ENCODE assay signal across 7 cellular contexts in genomic region chr1:6260433-6260934, GRCh38. TPM values are rescaled to one million over a fixed set of nuclear protein-coding genes. Genes with fewer than 3 reads are reported as not detected.
DNase-seq lines count a peak whose midpoint lies in the region; ATAC-seq and TF ChIP-seq lines count a peak whose summit lies in the region.

No MANE protein-coding gene starts in this region.

- ATAC-seq in HG03378 (IDR thresholded peaks at IDR 0.05; ENCODE audit: unreplicated experiment), result no peak
- no peak for ATAC-seq in HG02763 (IDR thresholded peaks at IDR 0.05; ENCODE audit: unreplicated experiment)

- DNase-seq in GM13976 (ENCODE audit: low spot score) (peak; percentile 75), cardiac fibroblast (ENCODE audit: low read depth in 2 of 2) (peak in 1 of 2 donors; percentile 37), lung microvascular endothelial cell (ENCODE audit: low read depth in 2 of 2) (peak; percentile 38 to 50), posterior cingulate gyrus (no peak)

- H3K27ac ChIP-seq in HUES64 (ENCODE audit: low read depth, low read length), result no peak overlapping the region

- intact Hi-C loops in posterior cingulate gyrus (cut with DNase I), result no loop called here

- in situ Hi-C loops in GM13976 (cut with MboI; ENCODE audit: low sequenced_read_pairs, unreplicated experiment), result no loop called here

- H3K9ac ChIP-seq in HUES64 (ENCODE audit: low read depth, low read length), result peak overlapping the region; percentile 42; the same call in 1 of the 2 replicates

- H3K27me3 ChIP-seq in HUES64 (ENCODE audit: insufficient read depth, low read length), result peaks cover 34% of the 10 kb centered on the region

- H3K9me3 ChIP-seq in HUES64 (ENCODE audit: insufficient read depth, low read depth, low read length), result no peaks in the 10 kb centered on the region

- peaks cover 5% of the 10 kb centered on the region; the same call in 1 of the 2 replicates for H3K36me3 ChIP-seq in HUES64 (ENCODE audit: insufficient read depth, low read length)

- under 1% methylated on average over 61 of the region's 61 CpGs for WGBS in HUES64

- H3K4me3 ChIP-seq in HUES64 (ENCODE audit: low read length) (peak overlapping the region; percentile 67), cardiac fibroblast (replicated peaks in 1 of 2; ENCODE audit: low read depth in 2 of 2, low read length in 2 of 2) (peak overlapping the region; percentile 59 to 60)

- H3K4me1 ChIP-seq in HUES64 (ENCODE audit: insufficient read depth, low read length), result no peaks in the 10 kb centered on the region

- TF ChIP-seq CTCF in GM13976 (IDR thresholded peaks at IDR 0.05; ENCODE audit: borderline replicate concordance, control extremely low read depth, extremely low read depth, insufficient read depth, missing control alignments), result no peak
- no peak for TF ChIP-seq CTCF in cardiac fibroblast (IDR thresholded peaks at IDR 0.05; ENCODE audit: low read depth, low read length)

RNA-seq across cellular contexts. Expression of gene GPR153, which starts 0.4 kb away (rescaled TPM):
- 7.9 TPM for polyA plus RNA-seq in HUES64 (2013, experiment 1 of 2)
- 14.0 TPM for polyA plus RNA-seq in HUES64 (2013, experiment 2 of 2)
- total RNA-seq in lung microvascular endothelial cell, result 1.7 and 3.0 TPM in 2 replicates

RNA-seq across cellular contexts. Expression of gene HES3, which starts 16.5 kb away (rescaled TPM):
- polyA plus RNA-seq in HUES64 (2013, experiment 1 of 2), result 40.9 TPM
- polyA plus RNA-seq in HUES64 (2013, experiment 2 of 2), result 47.5 TPM
- not detected in 2 replicates for total RNA-seq in lung microvascular endothelial cell

RNA-seq across cellular contexts. Expression of gene ICMT, which starts 24.7 kb away (rescaled TPM):
- 95.1 TPM for polyA plus RNA-seq in HUES64 (2013, experiment 1 of 2)
- 86.5 TPM for polyA plus RNA-seq in HUES64 (2013, experiment 2 of 2)
- 51.6 and 72.6 TPM in 2 replicates for total RNA-seq in lung microvascular endothelial cell

RNA-seq across cellular contexts. Expression of gene RNF207, which starts 54.6 kb away (rescaled TPM):
- 0.80 TPM for polyA plus RNA-seq in HUES64 (2013, experiment 1 of 2)
- 2.5 TPM for polyA plus RNA-seq in HUES64 (2013, experiment 2 of 2)
- 2.4 and 2.6 TPM in 2 replicates for total RNA-seq in lung microvascular endothelial cell

Comparison
In these comparisons a context has a peak if more than half of its experiments do, and no peak if none do; other contexts are left out.
1. DNase-seq: peak in GM13976 (single experiment) and lung microvascular endothelial cell (2 of 2); none in posterior cingulate gyrus (0 of 10).